17 cellular contexts compared by ENCODE assay signal in the genomic region with DNA sequence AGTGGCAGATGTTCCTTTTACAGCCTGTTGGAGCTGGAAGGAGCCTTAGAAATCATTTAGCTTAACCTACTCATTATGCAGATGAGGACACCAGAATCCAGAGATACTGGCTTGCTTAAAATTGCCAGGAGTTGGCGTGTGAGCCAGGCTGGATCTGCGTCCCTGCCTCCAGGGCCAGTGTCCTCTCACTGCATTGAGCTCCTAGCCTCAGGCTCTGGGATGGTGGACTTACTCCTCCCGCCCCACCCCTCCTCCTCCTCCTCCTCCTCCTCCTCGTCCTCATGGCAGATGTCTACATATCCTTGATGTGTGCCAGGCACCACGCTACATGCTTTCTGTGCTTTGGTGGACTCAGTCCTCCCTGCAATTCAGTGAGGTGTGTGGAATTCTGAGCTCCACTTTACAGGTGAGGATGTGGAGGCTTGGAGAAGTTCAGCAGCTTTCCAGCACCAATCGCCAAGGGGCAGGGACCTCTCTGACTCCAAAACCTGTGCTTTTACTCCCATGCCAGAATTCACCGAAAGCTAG. TPM values are rescaled to one million over a fixed set of nuclear protein-coding genes. Genes with fewer than 3 reads are reported as not detected.
DNase-seq lines count a peak whose midpoint lies in the region; ATAC-seq and TF ChIP-seq lines count a peak whose summit lies in the region.
"Had no signal": no experiment of that assay in that cellular context is flagged by ENCODE, and none has a peak within 500 bp of the region (broad histone marks: within the 10 kb centered on the region; RNA-seq: fewer than 3 reads in every experiment).

No MANE protein-coding gene starts in this region.

- H2AFZ ChIP-seq in PC-9, result no peak overlapping the region

- H3K27me3 ChIP-seq in vagina (no peaks in the 10 kb centered on the region), PC-9 (ENCODE audit: insufficient read depth, low read depth) (no peaks in the 10 kb centered on the region)
- H3K27me3 ChIP-seq: BLaER1 treated with 17β-estradiol and CSF1 and Interleukin-3, amounts not matched to agents 10 nM and 100 nM had no signal

- no peak overlapping the region for H3K4me3 ChIP-seq in vagina
- no peak overlapping the region for H3K4me3 ChIP-seq in PC-9
- H3K4me3 ChIP-seq: BLaER1 treated with 17β-estradiol and CSF1 and Interleukin-3, amounts not matched to agents 10 nM and 100 nM; K562 had no signal

- ATAC-seq in HG03571 (IDR thresholded peaks at IDR 0.05; ENCODE audit: unreplicated experiment), result no peak
- no peak for ATAC-seq in GM21717 (IDR thresholded peaks at IDR 0.05; ENCODE audit: unreplicated experiment)

- H4K20me1 ChIP-seq in PC-9 (ENCODE audit: insufficient read depth), result no peaks in the 10 kb centered on the region
- H4K20me1 ChIP-seq: BLaER1 treated with 17β-estradiol and CSF1 and Interleukin-3, amounts not matched to agents 10 nM and 100 nM had no signal

- H3K27ac ChIP-seq in vagina, result no peak overlapping the region
- no peak overlapping the region for H3K27ac ChIP-seq in PC-9
- H3K27ac ChIP-seq: 22Rv1; BLaER1 treated with 17β-estradiol and CSF1 and Interleukin-3, amounts not matched to agents 10 nM and 100 nM had no signal

- POLR2A ChIA-PET in PC-9 (lab: Charles Lee; ENCODE audit: unreplicated experiment), result no interaction called here

- H3F3A ChIP-seq in PC-9 (ENCODE audit: insufficient read depth, low read depth), result peaks cover 4% of the 10 kb centered on the region

- BruUV-seq in PC-9 (replicated peaks; lab: Mats Ljungman, UMichigan), result no TSS peak

- no peaks in the 10 kb centered on the region for H3K36me3 ChIP-seq in vagina
- H3K36me3 ChIP-seq in PC-9 (ENCODE audit: low read depth), result no peaks in the 10 kb centered on the region
- H3K36me3 ChIP-seq: BLaER1 treated with 17β-estradiol and CSF1 and Interleukin-3, amounts not matched to agents 10 nM and 100 nM had no signal

- H3K4me1 ChIP-seq in vagina, result peaks cover under 1% of the 10 kb centered on the region
- H3K4me1 ChIP-seq in PC-9 (replicated peaks; ENCODE audit: insufficient read depth), result peaks cover 7% of the 10 kb centered on the region

- no peak for TF ChIP-seq POLR2A in vagina (IDR thresholded peaks at IDR 0.05)

- CTCF ChIA-PET in PC-9 (lab: Charles Lee), result no interaction called here

- H3K9me2 ChIP-seq in PC-9 (ENCODE audit: insufficient read depth), result no peaks in the 10 kb centered on the region

- H3K4me2 ChIP-seq in PC-9, result no peak overlapping the region
- H3K4me2 ChIP-seq: BLaER1 treated with 17β-estradiol and CSF1 and Interleukin-3, amounts not matched to agents 10 nM and 100 nM had no signal

- DNase-seq in DMS 273 (lab: John Stamatoyannopoulos, UW; ENCODE audit: unreplicated experiment) (peak; percentile 28), DMS 273 treated with DMSO at 0.1 percent for 48 hours (lab: John Stamatoyannopoulos, UW) (no peak), NCI-H69 (lab: John Stamatoyannopoulos, UW) (peak; percentile 19), islet precursor cell (peak; percentile 40), vagina (ENCODE audit: extremely low spot score in 2 of 2) (peak; percentile 58 to 67), PC-9 (no peak)
- DNase-seq: CD4-positive, CD25-positive, alpha-beta regulatory T cell; DMS153; DMS79 treated with DMSO at 0.1 percent for 48 hours; EL; HCEC 1CT; HFFc6 had no signal

- TF ChIP-seq CTCF in vagina (IDR thresholded peaks at IDR 0.05) (no peak), PC-9 (conservative IDR thresholded peaks at IDR 0.05) (no peak)

- H3K79me2 ChIP-seq in PC-9 (ENCODE audit: low read depth), result no peaks in the 10 kb centered on the region

- intact Hi-C loops in vagina (cut with DNase I) (no loop called here), PC-9 (cut with micrococcal nuclease; ENCODE audit: unreplicated experiment) (loop anchor here (10.0 kb wide), 1 partner anchor 162 kb away; no protein-coding TSS in a partner anchor)

- H3K9me3 ChIP-seq in vagina, result no peaks in the 10 kb centered on the region
- no peaks in the 10 kb centered on the region for H3K9me3 ChIP-seq in PC-9 (ENCODE audit: insufficient read depth, low read depth)
- H3K9me3 ChIP-seq: BLaER1 treated with 17β-estradiol and CSF1 and Interleukin-3, amounts not matched to agents 10 nM and 100 nM had no signal

RNA-seq across cellular contexts. Expression of gene ADAMTS15, which starts 24.1 kb away (rescaled TPM):
- total RNA-seq in vagina (12.0 TPM), PC-9 (2021) (1.8 and 2.2 TPM in 2 replicates)
- total RNA-seq: CD4-positive, CD25-positive, alpha-beta regulatory T cell had no signal

RNA-seq across cellular contexts. Expression of gene ADAMTS8, which starts 44.1 kb away (rescaled TPM):
- total RNA-seq in vagina (1.5 TPM), PC-9 (2021) (not detected in 2 replicates)
- total RNA-seq: CD4-positive, CD25-positive, alpha-beta regulatory T cell; HFFc6; K562 had no signal

Comparison
In these comparisons a context has a peak if more than half of its experiments do, and no peak if none do; other contexts are left out.
1. DNase-seq: peak in DMS 273 (single experiment), NCI-H69 (single experiment), islet precursor cell (single experiment) and vagina (2 of 2); none in DMS 273 treated with DMSO at 0.1 percent for 48 hours (single experiment) and PC-9 (0 of 2).